ENCODE assay signal across 18 cellular contexts in the genomic region with DNA sequence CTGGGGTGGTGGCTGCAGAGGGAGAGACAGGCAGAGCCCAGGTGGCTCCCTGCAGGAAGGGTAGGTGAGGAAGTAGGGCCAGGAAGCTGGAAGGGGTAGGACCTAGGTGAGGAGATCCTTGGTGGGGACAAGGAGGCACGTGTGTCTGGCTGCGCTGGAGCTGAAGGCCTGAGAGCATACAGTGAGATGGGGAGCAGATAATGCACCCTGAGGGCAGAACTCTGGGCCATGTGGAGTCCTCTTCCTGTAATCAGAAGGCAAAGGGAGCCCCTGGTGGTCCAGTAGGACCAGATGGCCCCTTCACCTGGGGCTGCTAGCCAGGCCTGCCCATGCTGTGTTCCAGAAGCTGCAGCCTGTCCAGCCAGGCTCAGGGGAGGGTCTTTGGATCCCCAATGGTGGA. TPM values are rescaled to one million over a fixed set of nuclear protein-coding genes. Genes with fewer than 3 reads are reported as not detected.
DNase-seq lines count a peak whose midpoint lies in the region; ATAC-seq and TF ChIP-seq lines count a peak whose summit lies in the region.
"Had no signal": no experiment of that assay in that cellular context is flagged by ENCODE, and none has a peak within 500 bp of the region (broad histone marks: within the 10 kb centered on the region; RNA-seq: fewer than 3 reads in every experiment).

No MANE protein-coding gene starts in this region.

- peaks cover 7% of the 10 kb centered on the region for H3K4me1 Mint-ChIP-seq in activated T-cell treated with anti-CD3 and anti-CD28 coated beads, Interleukin-2, amount 50 U/mL, for 72 hours (ENCODE audit: low read depth)
- H3K4me1 Mint-ChIP-seq in T-cell = no peaks in the 10 kb centered on the region

- intact Hi-C loops in left colon (cut with DNase I, micrococcal nuclease) = no loop called here

- TF ChIP-seq POLR2A in suprapubic skin (IDR thresholded peaks at IDR 0.05) = no peak

- POLR2A ChIA-PET in T-cell (lab: Charles Lee) = no interaction called here

- H3K9me3 ChIP-seq in RWPE2 (ENCODE audit: severe bottlenecking) (no peaks in the 10 kb centered on the region), suprapubic skin (no peaks in the 10 kb centered on the region)
- H3K9me3 ChIP-seq: gastrocnemius medialis had no signal

- H3K4me1 ChIP-seq in RWPE2 (ENCODE audit: insufficient read depth, poor library complexity, severe bottlenecking) (peaks cover 55% of the 10 kb centered on the region), suprapubic skin (peaks cover 84% of the 10 kb centered on the region)

- H3K4me3 Mint-ChIP-seq in activated T-cell treated with anti-CD3 and anti-CD28 coated beads, Interleukin-2, amount 50 U/mL, for 72 hours = no peak overlapping the region
- no peak overlapping the region for H3K4me3 Mint-ChIP-seq in T-cell
- H3K4me3 Mint-ChIP-seq: nephron had no signal

- DNase-seq in activated T-cell treated with anti-CD3 and anti-CD28 coated beads, Interleukin-2, amount 50 U/mL, for 1 hour = peak; percentile 13
- DNase-seq in activated T-cell treated with anti-CD3 and anti-CD28 coated beads, Interleukin-2, amount 50 U/mL, for 72 hours = no peak
- DNase-seq in RWPE2 (ENCODE audit: low spot score) (peak; percentile 31), mesenteric fat pad (ENCODE audit: low spot score) (peak; percentile 37), suprapubic skin (ENCODE audit: low spot score in 2 of 2) (no peak), T-cell (no peak), left colon (no peak)
- no peak for DNase-seq in stimulated activated CD4-positive, alpha-beta T cell treated with anti-CD3 and anti-CD28 coated beads, Interleukin-2, amount 100 ng/mL, for 24 hours
- DNase-seq: activated CD4-positive, alpha-beta T cell treated with anti-CD3 and anti-CD28 coated beads, Interleukin-2, amount 50 U/mL, for 1 hour; activated CD8-positive, alpha-beta memory T cell treated with anti-CD3 and anti-CD28 coated beads, Interleukin-2, amount 50 U/mL, for 4 hours; activated gamma-delta T cell treated with Interleukin-2 at 50 U/mL for 16 hours; kidney glomerular epithelial cell; mesendoderm; T-helper 1 cell had no signal

- H3K4me3 ChIP-seq in RWPE2 (ENCODE audit: severe bottlenecking) (no peak overlapping the region), suprapubic skin (no peak overlapping the region)
- H3K4me3 ChIP-seq: dorsolateral prefrontal cortex, gastrocnemius medialis had no signal

- H3K27me3 Mint-ChIP-seq in activated T-cell treated with anti-CD3 and anti-CD28 coated beads, Interleukin-2, amount 50 U/mL, for 72 hours (ENCODE audit: low read depth) = peaks cover 18% of the 10 kb centered on the region
- peaks cover 25 to 33% of the 10 kb centered on the region in 2 donors for H3K27me3 Mint-ChIP-seq in T-cell

- H3K36me3 ChIP-seq in RWPE2 (ENCODE audit: low read depth) (no peaks in the 10 kb centered on the region), suprapubic skin (no peaks in the 10 kb centered on the region)
- H3K36me3 ChIP-seq: gastrocnemius medialis had no signal

- H3K36me3 Mint-ChIP-seq in activated T-cell treated with anti-CD3 and anti-CD28 coated beads, Interleukin-2, amount 50 U/mL, for 72 hours (ENCODE audit: insufficient read depth in 2 of 2) = no peaks in the 10 kb centered on the region
- no peaks in the 10 kb centered on the region for H3K36me3 Mint-ChIP-seq in T-cell

- TF ChIP-seq CTCF in RWPE2 (IDR thresholded peaks at IDR 0.05; ENCODE audit: poor library complexity, severe bottlenecking) (no peak), suprapubic skin (IDR thresholded peaks at IDR 0.05) (no peak)

- TF ChIP-seq EP300 in suprapubic skin (IDR thresholded peaks at IDR 0.05) = no peak

- no peak overlapping the region for H3K27ac Mint-ChIP-seq in activated T-cell treated with anti-CD3 and anti-CD28 coated beads, Interleukin-2, amount 50 U/mL, for 72 hours
- no peak overlapping the region for H3K27ac Mint-ChIP-seq in T-cell

- no peaks in the 10 kb centered on the region for H3K27me3 ChIP-seq in RWPE2 (ENCODE audit: insufficient read depth, poor library complexity, severe bottlenecking)
- no peaks in the 10 kb centered on the region for H3K27me3 ChIP-seq in suprapubic skin
- H3K27me3 ChIP-seq: dorsolateral prefrontal cortex had no signal

- no peaks in the 10 kb centered on the region for H3K9me3 Mint-ChIP-seq in activated T-cell treated with anti-CD3 and anti-CD28 coated beads, Interleukin-2, amount 50 U/mL, for 72 hours
- no peaks in the 10 kb centered on the region for H3K9me3 Mint-ChIP-seq in T-cell
- H3K9me3 Mint-ChIP-seq: nephron had no signal

- 75% methylated on average over 2 of the region's 2 CpGs for WGBS in suprapubic skin

- ATAC-seq in activated T-cell treated with anti-CD3 and anti-CD28 coated beads, Interleukin-2, amount 50 U/mL, for 72 hours (replicated peaks in 1 of 2) = no peak
- ATAC-seq in RWPE2 (ENCODE audit: low read depth) (no peak), T-cell (replicated peaks in 1 of 4) (no peak), left colon (no peak)

- CTCF ChIA-PET in T-cell (lab: Charles Lee) = no interaction called here

- H3K27ac ChIP-seq in RWPE2 (ENCODE audit: poor library complexity, severe bottlenecking) = peak overlapping the region; percentile 87
- peak overlapping the region; percentile 71 for H3K27ac ChIP-seq in suprapubic skin

RNA-seq across cellular contexts. Expression of a gene that starts 15.3 kb away (rescaled TPM):
- not detected for total RNA-seq in activated T-cell treated with anti-CD3 and anti-CD28 coated beads, Interleukin-2, amount 50 U/mL, for 72 hours
- total RNA-seq in mesenteric fat pad = not detected
- total RNA-seq in suprapubic skin = 100 to 1,000 TPM in 3 of 4 donors, 10 to 100 TPM in 1; 78.6 to 293 (median 185) TPM
- under 1 TPM in 2 of 5 donors, not detected in 3; 0.09 to 0.12 TPM for total RNA-seq in T-cell
- 1 to 10 TPM in 1 of 2 donors, not detected in 1; 1.1 TPM for total RNA-seq in left colon
- total RNA-seq: subcutaneous adipose tissue had no signal

RNA-seq across cellular contexts. Expression of a gene that starts 25.9 kb away (rescaled TPM):
- total RNA-seq in activated T-cell treated with anti-CD3 and anti-CD28 coated beads, Interleukin-2, amount 50 U/mL, for 72 hours = 10 to 100 TPM; 23.1 to 25.4 TPM
- total RNA-seq in mesenteric fat pad = 11.7 TPM
- 100 to 1,000 TPM in 3 of 4 donors, 10 to 100 TPM in 1; 95.8 to 176 (median 123) TPM for total RNA-seq in suprapubic skin
- total RNA-seq in T-cell = 1 to 10 TPM in 3 of 5 donors, not detected in 2; 2.7 to 3.8 (median 3.3) TPM
- total RNA-seq in left colon = under 1 TPM; 0.78 to 0.89 TPM

Comparison
In these comparisons a context has a peak if more than half of its experiments do, and no peak if none do; other contexts are left out.
1. DNase-seq: peak in activated T-cell treated with anti-CD3 and anti-CD28 coated beads, Interleukin-2, amount 50 U/mL, for 1 hour (single experiment), RWPE2 (single experiment) and mesenteric fat pad (single experiment); none in activated T-cell treated with anti-CD3 and anti-CD28 coated beads, Interleukin-2, amount 50 U/mL, for 72 hours (0 of 2), suprapubic skin (0 of 2), T-cell (0 of 34), left colon (0 of 2) and stimulated activated CD4-positive, alpha-beta T cell treated with anti-CD3 and anti-CD28 coated beads, Interleukin-2, amount 100 ng/mL, for 24 hours (0 of 2).
2. RNA of a gene that starts 15.3 kb away (total RNA-seq): 78.6 to 293 TPM in suprapubic skin; 1.1 TPM in left colon, not detected in mesenteric fat pad (single experiment), 0.09 to 0.12 TPM in T-cell and not detected in activated T-cell treated with anti-CD3 and anti-CD28 coated beads, Interleukin-2, amount 50 U/mL, for 72 hours; every median in the first group is over 10 times any median in the second.